27 cellular contexts compared by ENCODE assay signal in genomic region chr18:22623513-22623912, GRCh38.
"Had no signal": no experiment of that assay in that cellular context is flagged by ENCODE, and none has a peak within 500 bp of the region (broad histone marks: within the 10 kb centered on the region; RNA-seq: fewer than 3 reads in every experiment).

No MANE protein-coding gene starts in this region.

- H3K4me1 ChIP-seq: testis, thyroid gland, tibial artery, tibial nerve, upper lobe of left lung, uterus, vagina had no signal

- ATAC-seq: stimulated activated effector memory CD8-positive, alpha-beta T cell treated with anti-CD3 and anti-CD28 coated beads, Interleukin-12 subunit alpha, Interleukin-12 subunit beta, amount 100 ng/mL, for 72 hours; stimulated activated memory B cell treated with anti-CD40 and anti-IgM and Interleukin-4, amounts not matched to agents 10 μg/mL and 1 μg/mL and 100 μg/mL, for 72 hours; stimulated activated naive B cell treated with anti-CD40 and anti-IgM and Interleukin-4, amounts not matched to agents 10 μg/mL and 1 μg/mL and 100 μg/mL, for 72 hours; stimulated activated naive CD8-positive, alpha-beta T cell treated with anti-CD3 and anti-CD28 coated beads, Interleukin-15, amount 100 ng/mL, for 72 hours; stimulated activated naive CD8-positive, alpha-beta T cell treated with anti-CD3 and anti-CD28 coated beads, Interleukin-15, Interleukin-2, amounts not matched to agents 100 U/mL and 50 U/mL, for 24 hours had no signal

- H3K4me1 Mint-ChIP-seq: stimulated activated effector memory CD8-positive, alpha-beta T cell treated with anti-CD3 and anti-CD28 coated beads, Interleukin-12 subunit alpha, Interleukin-12 subunit beta, amount 100 ng/mL, for 72 hours; stimulated activated memory B cell treated with anti-CD40 and anti-IgM and Interleukin-4, amounts not matched to agents 10 μg/mL and 1 μg/mL and 100 μg/mL, for 72 hours; stimulated activated naive B cell treated with anti-CD40 and anti-IgM and Interleukin-4, amounts not matched to agents 10 μg/mL and 1 μg/mL and 100 μg/mL, for 72 hours; stimulated activated naive CD8-positive, alpha-beta T cell treated with anti-CD3 and anti-CD28 coated beads, Interleukin-15, amount 100 ng/mL, for 72 hours had no signal

- H3K4me3 ChIP-seq: stomach, suprapubic skin, testis, thoracic aorta, thyroid gland, tibial artery, tibial nerve, transverse colon, upper lobe of left lung, uterus, vagina had no signal

- H3K9me3 ChIP-seq: suprapubic skin, testis, thoracic aorta, thyroid gland, tibial artery, transverse colon, upper lobe of left lung, uterus, vagina had no signal

- H3K27ac Mint-ChIP-seq: stimulated activated effector memory CD8-positive, alpha-beta T cell treated with anti-CD3 and anti-CD28 coated beads, Interleukin-12 subunit alpha, Interleukin-12 subunit beta, amount 100 ng/mL, for 72 hours; stimulated activated memory B cell treated with anti-CD40 and anti-IgM and Interleukin-4, amounts not matched to agents 10 μg/mL and 1 μg/mL and 100 μg/mL, for 72 hours; stimulated activated naive B cell treated with anti-CD40 and anti-IgM and Interleukin-4, amounts not matched to agents 10 μg/mL and 1 μg/mL and 100 μg/mL, for 72 hours; stimulated activated naive CD8-positive, alpha-beta T cell treated with anti-CD3 and anti-CD28 coated beads, Interleukin-15, amount 100 ng/mL, for 72 hours; stimulated activated naive CD8-positive, alpha-beta T cell treated with anti-CD3 and anti-CD28 coated beads, Interleukin-15, Interleukin-2, amounts not matched to agents 100 ng/mL and 50 ng/mL, for 24 hours; type B pancreatic cell had no signal

- H3K27ac ChIP-seq: stomach, suprapubic skin, testis, thoracic aorta, thyroid gland, tibial artery, tibial nerve, transverse colon, upper lobe of left lung, uterus, vagina had no signal

- H3K4me3 Mint-ChIP-seq: stimulated activated effector memory CD8-positive, alpha-beta T cell treated with anti-CD3 and anti-CD28 coated beads, Interleukin-12 subunit alpha, Interleukin-12 subunit beta, amount 100 ng/mL, for 72 hours; stimulated activated memory B cell treated with anti-CD40 and anti-IgM and Interleukin-4, amounts not matched to agents 10 μg/mL and 1 μg/mL and 100 μg/mL, for 72 hours; stimulated activated naive B cell treated with anti-CD40 and anti-IgM and Interleukin-4, amounts not matched to agents 10 μg/mL and 1 μg/mL and 100 μg/mL, for 72 hours; stimulated activated naive CD8-positive, alpha-beta T cell treated with anti-CD3 and anti-CD28 coated beads, Interleukin-15, amount 100 ng/mL, for 72 hours; stimulated activated naive CD8-positive, alpha-beta T cell treated with anti-CD3 and anti-CD28 coated beads, Interleukin-15, Interleukin-2, amounts not matched to agents 100 ng/mL and 50 ng/mL, for 24 hours; type B pancreatic cell had no signal

- H3K27me3 Mint-ChIP-seq: stimulated activated memory B cell treated with anti-CD40 and anti-IgM and Interleukin-4, amounts not matched to agents 10 μg/mL and 1 μg/mL and 100 μg/mL, for 72 hours; stimulated activated naive B cell treated with anti-CD40 and anti-IgM and Interleukin-4, amounts not matched to agents 10 μg/mL and 1 μg/mL and 100 μg/mL, for 72 hours; stimulated activated naive CD8-positive, alpha-beta T cell treated with anti-CD3 and anti-CD28 coated beads, Interleukin-15, amount 100 ng/mL, for 72 hours had no signal

- H3K36me3 ChIP-seq: stomach, suprapubic skin, thoracic aorta, thyroid gland, tibial artery, tibial nerve, transverse colon, upper lobe of left lung, uterus, vagina had no signal

- H3K27me3 ChIP-seq: stomach, suprapubic skin, testis, thyroid gland, tibial artery, tibial nerve, transverse colon, upper lobe of left lung, uterus, vagina had no signal

- H3K9me3 Mint-ChIP-seq: stimulated activated effector memory CD8-positive, alpha-beta T cell treated with anti-CD3 and anti-CD28 coated beads, Interleukin-12 subunit alpha, Interleukin-12 subunit beta, amount 100 ng/mL, for 72 hours had no signal

- DNase-seq: stimulated activated CD4-positive, alpha-beta T cell treated with anti-CD3 and anti-CD28 coated beads, Interleukin-2, amount 100 ng/mL, for 48 hours; stimulated activated CD4-positive, alpha-beta T cell treated with anti-CD3 and anti-CD28 coated beads, Interleukin-4, amount 100 ng/mL, for 1 hour; stimulated activated CD4-positive, alpha-beta T cell treated with anti-CD3 and anti-CD28 coated beads, Interleukin-4, amount 100 ng/mL, for 24 hours; stimulated activated CD4-positive, alpha-beta T cell treated with anti-CD3 and anti-CD28 coated beads, Interleukin-4, amount 100 ng/mL, for 4 hours; stimulated activated CD8-positive, alpha-beta memory T cell treated with anti-CD3 and anti-CD28 coated beads, Interleukin-4, amount 100 ng/mL, for 48 hours; stimulated activated naive B cell treated with anti-CD40 and anti-IgM and Interleukin-4, amounts not matched to agents 10 μg/mL and 1 μg/mL and 100 μg/mL, for 72 hours; stimulated activated naive CD4-positive, alpha-beta T cell; stimulated activated naive CD4-positive, alpha-beta T cell treated with Interleukin-2 at 50 U/mL for 16 hours; stimulated activated naive CD8-positive, alpha-beta T cell treated with anti-CD3 and anti-CD28 coated beads, Interleukin-15, amount 100 ng/mL, for 72 hours; stimulated activated naive CD8-positive, alpha-beta T cell treated with anti-CD3 and anti-CD28 coated beads, Interleukin-15, Interleukin-2, amounts not matched to agents 100 U/mL and 50 U/mL, for 24 hours; stomach; substantia nigra; testis; thyroid gland; tibial artery; transverse colon; trophoblast cell; upper lobe of left lung; uterus had no signal

- H3K36me3 Mint-ChIP-seq: stimulated activated effector memory CD8-positive, alpha-beta T cell treated with anti-CD3 and anti-CD28 coated beads, Interleukin-12 subunit alpha, Interleukin-12 subunit beta, amount 100 ng/mL, for 72 hours; stimulated activated memory B cell treated with anti-CD40 and anti-IgM and Interleukin-4, amounts not matched to agents 10 μg/mL and 1 μg/mL and 100 μg/mL, for 72 hours; stimulated activated naive B cell treated with anti-CD40 and anti-IgM and Interleukin-4, amounts not matched to agents 10 μg/mL and 1 μg/mL and 100 μg/mL, for 72 hours; type B pancreatic cell had no signal
